In genomic region chr15:74159773-74160172, GRCh38 we compare ENCODE assay signal across 2 cellular contexts.
A peak's percentile ranks its signal among the peaks of the same experiment; 100 is the strongest.
TF ChIP-seq lines count a peak whose summit lies in the region.

No MANE protein-coding gene starts in this region.

TF ChIP-seq in SK-N-SH, 30 proteins besides CTCF, POLR2A, EP300 and RAD21 (continued from another document):
- TF ChIP-seq GATA2 (CRISPR knock-in tag; IDR thresholded peaks at IDR 0.05) (peak; percentile 88), NFIC (IDR thresholded peaks at IDR 0.05; ENCODE audit: borderline replicate concordance) (no peak), GABPA (IDR thresholded peaks at IDR 0.05; ENCODE audit: low read depth) (no peak), EZH2phosphoT487 (IDR thresholded peaks at IDR 0.05; ENCODE audit: borderline replicate concordance, low read depth) (no peak)
TF ChIP-seq in SK-N-SH: peak in this region for 3.

TF ChIP-seq in SK-N-SH treated with all-trans-retinoic acid at 6 μM for 48 hours, 23 proteins besides CTCF, POLR2A, EP300 and RAD21 (continued from another document):
- no peak for TF ChIP-seq RARB (CRISPR knock-in tag; IDR thresholded peaks at IDR 0.05)
- TF ChIP-seq ZNF8 (CRISPR knock-in tag; IDR thresholded peaks at IDR 0.05): no peak
